14 cellular contexts compared by ENCODE assay signal in genomic region chr22:43135565-43135964, GRCh38. TPM values are rescaled to one million over a fixed set of nuclear protein-coding genes. Genes with fewer than 3 reads are reported as not detected.
A peak's percentile ranks its signal among the peaks of the same experiment; 100 is the strongest.
DNase-seq lines count a peak whose midpoint lies in the region; ATAC-seq, FAIRE-seq and TF ChIP-seq lines count a peak whose summit lies in the region.
"Had no signal": no experiment of that assay in that cellular context is flagged by ENCODE, and none has a peak within 500 bp of the region (broad histone marks: within the 10 kb centered on the region; RNA-seq: fewer than 3 reads in every experiment).

No MANE protein-coding gene starts in this region.

- TF ChIP-seq CTCF in bronchial epithelial cell (IDR thresholded peaks at IDR 0.05; ENCODE audit: insufficient read depth, low read length, severe bottlenecking), result no peak
- no peak for TF ChIP-seq CTCF in lower lobe of right lung (IDR thresholded peaks at IDR 0.05)
- no peak for TF ChIP-seq CTCF in thyroid gland (IDR thresholded peaks at IDR 0.05)
- TF ChIP-seq CTCF in GM10248 (IDR thresholded peaks at IDR 0.05; ENCODE audit: control extremely low read depth, extremely low read depth, low read depth, missing control alignments), result no peak
- TF ChIP-seq CTCF in A673 (conservative IDR thresholded peaks at IDR 0.05; ENCODE audit: low read depth, low read length), result no peak

- no TSS peak for BruUV-seq in A673 (replicated peaks; lab: Mats Ljungman, UMichigan)

- peak overlapping the region in 2 of 11 experiments; percentile 62 to 70; a peak in 1 of 22 replicates for H3K27ac ChIP-seq in BLaER1 treated with 17β-estradiol and CSF1 and Interleukin-3, amounts not matched to agents 10 nM and 100 nM
- H3K27ac ChIP-seq in lower lobe of right lung (no peak overlapping the region), thyroid gland (no peak overlapping the region), A673 (ENCODE audit: low read depth, low read length, poor library complexity, severe bottlenecking) (no peak overlapping the region)
- H3K27ac ChIP-seq: A549, GM23248 had no signal

- POLR2A ChIA-PET in GM10248 (lab: Yijun Ruan, JAX), result no interaction called here
- POLR2A ChIA-PET in A673 (lab: Charles Lee; ENCODE audit: low non-redundant PET), result no interaction called here

- H3K4me2 ChIP-seq in BLaER1 treated with 17β-estradiol and CSF1 and Interleukin-3, amounts not matched to agents 10 nM and 100 nM, result peak overlapping the region in 10 of 11 experiments; percentile 64 to 84 (median 74); a peak in 13 of 22 replicates
- H3K4me2 ChIP-seq: A549 had no signal

- DNase-seq in bronchial epithelial cell (ENCODE audit: low read depth) (no peak), lower lobe of right lung (no peak), thyroid gland (peak; percentile 33 to 66), GM10248 (ENCODE audit: extremely low spot score) (no peak), A673 (ENCODE audit: low spot score) (no peak)
- no peak for DNase-seq in stimulated activated CD4-positive, alpha-beta T cell treated with anti-CD3 and anti-CD28 coated beads, Interleukin-12 subunit alpha, Interleukin-12 subunit beta, amount 100 ng/mL, for 4 hours
- DNase-seq: DMS 273 treated with DMSO at 0.1 percent for 48 hours had no signal

- peaks cover 63 to 99% (median 93%) of the 10 kb centered on the region in 11 experiments for H3K36me3 ChIP-seq in BLaER1 treated with 17β-estradiol and CSF1 and Interleukin-3, amounts not matched to agents 10 nM and 100 nM
- H3K36me3 ChIP-seq in bronchial epithelial cell (ENCODE audit: control insufficient read depth, insufficient read depth, low read length), result peaks cover 26% of the 10 kb centered on the region
- H3K36me3 ChIP-seq in lower lobe of right lung, result peaks cover 80% of the 10 kb centered on the region
- H3K36me3 ChIP-seq in thyroid gland, result peaks cover 27 to 41% of the 10 kb centered on the region in 2 donors
- H3K36me3 ChIP-seq in A673 (ENCODE audit: insufficient read depth, low read length, poor library complexity, severe bottlenecking), result peaks cover 57% of the 10 kb centered on the region

- peaks cover 18 to 49% (median 36%) of the 10 kb centered on the region in 10 experiments for H3K4me1 ChIP-seq in BLaER1 treated with 17β-estradiol and CSF1 and Interleukin-3, amounts not matched to agents 10 nM and 100 nM
- H3K4me1 ChIP-seq in lower lobe of right lung (peaks cover 22% of the 10 kb centered on the region), thyroid gland (no peaks in the 10 kb centered on the region), A673 (ENCODE audit: insufficient read depth, low read length, poor library complexity, severe bottlenecking) (no peaks in the 10 kb centered on the region)
- H3K4me1 ChIP-seq: A549 had no signal

- WGBS in thyroid gland, 2 donors, result 55 to 86% methylated on average over 5 of the region's 5 CpGs

- no peaks in the 10 kb centered on the region for H3K9me3 ChIP-seq in BLaER1 treated with 17β-estradiol and CSF1 and Interleukin-3, amounts not matched to agents 10 nM and 100 nM (replicated peaks in 1 of 11)
- H3K9me3 ChIP-seq in lower lobe of right lung (no peaks in the 10 kb centered on the region), thyroid gland (no peaks in the 10 kb centered on the region), A673 (ENCODE audit: low read depth, low read length, poor library complexity, severe bottlenecking) (no peaks in the 10 kb centered on the region)
- H3K9me3 ChIP-seq: A549 had no signal

- TF ChIP-seq POLR2A in thyroid gland (IDR thresholded peaks at IDR 0.05), result no peak

- H3K4me3 ChIP-seq in BLaER1 treated with 17β-estradiol and CSF1 and Interleukin-3, amounts not matched to agents 10 nM and 100 nM, result no peak overlapping the region
- H3K4me3 ChIP-seq in bronchial epithelial cell (ENCODE audit: low read depth, low read length) (no peak overlapping the region), lower lobe of right lung (no peak overlapping the region), thyroid gland (replicated peaks in 1 of 3) (no peak overlapping the region), A673 (ENCODE audit: low read depth, low read length, poor library complexity, severe bottlenecking) (no peak overlapping the region)
- H3K4me3 ChIP-seq: A549, GM12878, GM23248 had no signal

- peak; percentile 91 for FAIRE-seq in bronchial epithelial cell (lab: Jason Lieb, UNC)
- FAIRE-seq: A549, GM12878, H54, HepG2, HTR-8/SVneo had no signal

- intact Hi-C loops in lower lobe of right lung (cut with DNase I), result no loop called here
- intact Hi-C loops in thyroid gland (cut with DNase I), result no loop called here
- intact Hi-C loops in A673 (cut with micrococcal nuclease; ENCODE audit: unreplicated experiment), result no loop called here

- CTCF ChIA-PET in GM10248 (lab: Yijun Ruan, JAX) (interaction anchor here (0.9 to 2.3 kb wide), 4 partner anchors 9 to 24 kb away, joined by 4 to 8 read pairs (median 6); no protein-coding TSS in a partner anchor), A673 (lab: Charles Lee) (no interaction called here)

- peak overlapping the region in 5 of 11 experiments; percentile 29 to 70 (median 50); a peak in 3 of 22 replicates for H3K9ac ChIP-seq in BLaER1 treated with 17β-estradiol and CSF1 and Interleukin-3, amounts not matched to agents 10 nM and 100 nM
- H3K9ac ChIP-seq: GM23248 had no signal

- H4K20me1 ChIP-seq in BLaER1 treated with 17β-estradiol and CSF1 and Interleukin-3, amounts not matched to agents 10 nM and 100 nM, result peaks cover 0 to 59% (median 24%) of the 10 kb centered on the region in 11 experiments; a peak in 13 of 22 replicates

- H3K27me3 ChIP-seq in BLaER1 treated with 17β-estradiol and CSF1 and Interleukin-3, amounts not matched to agents 10 nM and 100 nM, result no peaks in the 10 kb centered on the region
- H3K27me3 ChIP-seq in bronchial epithelial cell (ENCODE audit: control insufficient read depth, insufficient read depth, low read length) (no peaks in the 10 kb centered on the region), lower lobe of right lung (ENCODE audit: low read depth) (no peaks in the 10 kb centered on the region), thyroid gland (no peaks in the 10 kb centered on the region), A673 (replicated peaks; ENCODE audit: insufficient read depth, low read depth, low read length, poor library complexity) (no peaks in the 10 kb centered on the region)

- peak; percentile 14 to 34 for ATAC-seq in lower lobe of right lung

RNA-seq across cellular contexts. Expression of gene MCAT, which starts 7.6 kb away (rescaled TPM):
- total RNA-seq in bronchial epithelial cell (10.6 and 11.8 TPM in 2 replicates), lower lobe of right lung (11.7 TPM), thyroid gland (10 to 100 TPM; 28.4 to 48.5 (median 38.3) TPM), A673 (2021) (31.6 and 32.2 TPM in 2 replicates)

RNA-seq across cellular contexts. Expression of gene TSPO, which starts 15.8 kb away (rescaled TPM):
- total RNA-seq in bronchial epithelial cell (419 and 486 TPM in 2 replicates), lower lobe of right lung (294 TPM), thyroid gland (100 to 1,000 TPM in 3 of 4 donors, 10 to 100 TPM in 1; 87.4 to 234 (median 170) TPM), A673 (2021) (105 and 127 TPM in 2 replicates)

RNA-seq across cellular contexts. Expression of gene BIK, which starts 25.0 kb away (rescaled TPM):
- total RNA-seq in bronchial epithelial cell (56.8 and 66.6 TPM in 2 replicates), lower lobe of right lung (1.6 TPM), thyroid gland (10 to 100 TPM in 1 of 4 donors, 1 to 10 TPM in 3; 4.1 to 12.1 (median 5.7) TPM), A673 (2021) (1.8 and 2.0 TPM in 2 replicates)
- total RNA-seq: GM23248 had no signal

RNA-seq across cellular contexts. Expression of gene TTLL1, which starts 46.4 kb away (rescaled TPM):
- total RNA-seq in bronchial epithelial cell, result 6.3 and 11.1 TPM in 2 replicates
- 5.4 TPM for total RNA-seq in lower lobe of right lung
- total RNA-seq in thyroid gland, result 10 to 100 TPM in 1 of 4 donors, 1 to 10 TPM in 3; 4.4 to 11.4 (median 5.8) TPM
- total RNA-seq in A673 (2021), result 6.4 and 6.8 TPM in 2 replicates

RNA-seq across cellular contexts. Expression of gene TTLL12, which starts 51.4 kb away (rescaled TPM):
- 35.1 and 53.7 TPM in 2 replicates for total RNA-seq in bronchial epithelial cell
- 21.6 TPM for total RNA-seq in lower lobe of right lung
- 10 to 100 TPM; 20.0 to 35.2 (median 28.6) TPM for total RNA-seq in thyroid gland
- total RNA-seq in A673 (2021), result 117 and 138 TPM in 2 replicates

Comparison
In these comparisons a context has a peak if more than half of its experiments do, and no peak if none do; other contexts are left out.
1. DNase-seq: peak in thyroid gland (2 of 2); none in bronchial epithelial cell (single experiment), lower lobe of right lung (single experiment), GM10248 (single experiment), A673 (single experiment) and stimulated activated CD4-positive, alpha-beta T cell treated with anti-CD3 and anti-CD28 coated beads, Interleukin-12 subunit alpha, Interleukin-12 subunit beta, amount 100 ng/mL, for 4 hours (single experiment).